ENCODE assay signal across 9 cellular contexts in genomic region chr3:186786810-186787375, GRCh38. TPM values are rescaled to one million over a fixed set of nuclear protein-coding genes. Genes with fewer than 3 reads are reported as not detected.
A peak's percentile ranks its signal among the peaks of the same experiment; 100 is the strongest.
DNase-seq lines count a peak whose midpoint lies in the region; ATAC-seq and TF ChIP-seq lines count a peak whose summit lies in the region.
"Had no signal": no experiment of that assay in that cellular context is flagged by ENCODE, and none has a peak within 500 bp of the region (broad histone marks: within the 10 kb centered on the region; RNA-seq: fewer than 3 reads in every experiment).

No MANE protein-coding gene starts in this region.

- H3K27ac Mint-ChIP-seq in activated CD4-positive, alpha-beta T cell treated with anti-CD3 and anti-CD28 coated beads for 36 hours = peak overlapping the region; percentile 100

- H3K27ac ChIP-seq in RWPE2 (ENCODE audit: poor library complexity, severe bottlenecking) = peak overlapping the region; percentile 91
- no peak overlapping the region for H3K27ac ChIP-seq in skeletal muscle tissue (ENCODE audit: low read depth, low read length)
- H3K27ac ChIP-seq in thyroid gland = peak overlapping the region in 1 of 3 donors; percentile 19

- H3K4me3 ChIP-seq in RWPE2 (ENCODE audit: severe bottlenecking) (no peak overlapping the region), skeletal muscle tissue (ENCODE audit: low read length in 3 of 3) (no peak overlapping the region), thyroid gland (replicated peaks in 1 of 3) (no peak overlapping the region)

- no peak for TF ChIP-seq POLR2A in erythroblast (IDR thresholded peaks at IDR 0.05; ENCODE audit: low read length)
- no peak for TF ChIP-seq POLR2A in thyroid gland (IDR thresholded peaks at IDR 0.05)

- CTCF ChIA-PET in activated CD4-positive, alpha-beta T cell treated with anti-CD3 and anti-CD28 coated beads for 36 hours (lab: Charles Lee) = no interaction called here

- H3K27me3 ChIP-seq in RWPE2 (ENCODE audit: insufficient read depth, poor library complexity, severe bottlenecking) (no peaks in the 10 kb centered on the region), skeletal muscle tissue (ENCODE audit: control insufficient read depth in 3 of 3, insufficient read depth in 3 of 3, low read length in 3 of 3) (no peaks in the 10 kb centered on the region), thyroid gland (no peaks in the 10 kb centered on the region)

- no peak for TF ChIP-seq CTCF in RWPE2 (IDR thresholded peaks at IDR 0.05; ENCODE audit: poor library complexity, severe bottlenecking)
- no peak for TF ChIP-seq CTCF in thyroid gland (IDR thresholded peaks at IDR 0.05)

- peaks cover 14% of the 10 kb centered on the region for H3K4me1 ChIP-seq in RWPE2 (ENCODE audit: insufficient read depth, poor library complexity, severe bottlenecking)
- H3K4me1 ChIP-seq in skeletal muscle tissue (ENCODE audit: control insufficient read depth in 3 of 3, insufficient read depth in 3 of 3, low read length in 3 of 3) = peaks cover 31 to 42% (median 32%) of the 10 kb centered on the region in 3 donors
- H3K4me1 ChIP-seq in thyroid gland = peaks cover 33 to 37% of the 10 kb centered on the region in 2 donors

- H3K9me3 ChIP-seq in RWPE2 (ENCODE audit: severe bottlenecking) (no peaks in the 10 kb centered on the region), skeletal muscle tissue (ENCODE audit: control insufficient read depth in 3 of 3, low read length in 3 of 3) (no peaks in the 10 kb centered on the region), thyroid gland (no peaks in the 10 kb centered on the region)

- intact Hi-C loops in activated CD4-positive, alpha-beta T cell treated with anti-CD3 and anti-CD28 coated beads for 36 hours (cut with DNase I, micrococcal nuclease) = loop anchor here in 1 of 2 experiments (2.0 to 5.0 kb wide), 2 partner anchors 35 to 854 kb away; no protein-coding TSS in a partner anchor
- intact Hi-C loops in thyroid gland (cut with DNase I) = no loop called here

- H3K36me3 ChIP-seq in RWPE2 (ENCODE audit: low read depth) (peaks cover 85% of the 10 kb centered on the region), skeletal muscle tissue (ENCODE audit: control insufficient read depth in 3 of 3, insufficient read depth in 3 of 3, low read length in 3 of 3) (peaks cover 52 to 63% (median 55%) of the 10 kb centered on the region in 3 donors), thyroid gland (peaks cover 55 to 61% of the 10 kb centered on the region in 2 donors)

- H3K27me3 Mint-ChIP-seq in activated CD4-positive, alpha-beta T cell treated with anti-CD3 and anti-CD28 coated beads for 36 hours = no peaks in the 10 kb centered on the region

- H3K36me3 Mint-ChIP-seq in activated CD4-positive, alpha-beta T cell treated with anti-CD3 and anti-CD28 coated beads for 36 hours (ENCODE audit: low read depth) = peaks cover 78% of the 10 kb centered on the region

- peak overlapping the region in 2 of 3 donors; percentile 1 to 52 for H3K9ac ChIP-seq in skeletal muscle tissue (ENCODE audit: low read depth in 1 of 3, low read length in 3 of 3)

- no peak for ATAC-seq in activated CD4-positive, alpha-beta T cell treated with anti-CD3 and anti-CD28 coated beads for 36 hours
- ATAC-seq in RWPE2 (ENCODE audit: low read depth) = no peak

- DNase-seq in activated CD4-positive, alpha-beta T cell treated with anti-CD3 and anti-CD28 coated beads for 36 hours = no peak
- no peak for DNase-seq in activated CD4-positive, alpha-beta T cell treated with anti-CD3 and anti-CD28 coated beads, Interleukin-2, amount 50 U/mL, for 1 hour
- DNase-seq in RWPE2 (ENCODE audit: low spot score) (no peak), erythroblast (lab: John Stamatoyannopoulos, UW) (peak; percentile 27 to 33), C1 segment of cervical spinal cord (lab: John Stamatoyannopoulos, UW) (no peak), HuH-7 (ENCODE audit: low spot score) (no peak), thyroid gland (no peak)
- DNase-seq: activated CD4-positive, CD25-positive, alpha-beta regulatory T cell treated with anti-CD3 and anti-CD28 coated beads, Interleukin-2, amount 50 U/mL, for 72 hours had no signal

- peaks cover 50% of the 10 kb centered on the region for H3K4me1 Mint-ChIP-seq in activated CD4-positive, alpha-beta T cell treated with anti-CD3 and anti-CD28 coated beads for 36 hours

- H3K4me3 Mint-ChIP-seq in activated CD4-positive, alpha-beta T cell treated with anti-CD3 and anti-CD28 coated beads for 36 hours = peak overlapping the region; percentile 100

- WGBS in thyroid gland, 2 donors = 56 to 71% methylated on average over 5 of the region's 5 CpGs

- POLR2A ChIA-PET in activated CD4-positive, alpha-beta T cell treated with anti-CD3 and anti-CD28 coated beads for 36 hours (lab: Charles Lee) = no interaction called here

- H3K9me3 Mint-ChIP-seq in activated CD4-positive, alpha-beta T cell treated with anti-CD3 and anti-CD28 coated beads for 36 hours (ENCODE audit: low read depth) = no peaks in the 10 kb centered on the region

RNA-seq across cellular contexts. Expression of gene EIF4A2, which starts 3.5 kb away (rescaled TPM):
- 100 to 1,000 TPM; 291 to 390 TPM for total RNA-seq in activated CD4-positive, alpha-beta T cell treated with anti-CD3 and anti-CD28 coated beads for 36 hours
- total RNA-seq in skeletal muscle tissue (795 TPM), thyroid gland (100 to 1,000 TPM; 356 to 655 (median 412) TPM)

RNA-seq across cellular contexts. Expression of gene RFC4, which starts 19.4 kb away (rescaled TPM):
- total RNA-seq in activated CD4-positive, alpha-beta T cell treated with anti-CD3 and anti-CD28 coated beads for 36 hours = 100 to 1,000 TPM; 128 to 130 TPM
- total RNA-seq in skeletal muscle tissue = 23.5 TPM
- total RNA-seq in thyroid gland = 10 to 100 TPM in 1 of 4 donors, 1 to 10 TPM in 3; 7.3 to 10.9 (median 7.8) TPM

RNA-seq across cellular contexts. Expression of gene ADIPOQ, which starts 55.6 kb away (rescaled TPM):
- not detected for total RNA-seq in activated CD4-positive, alpha-beta T cell treated with anti-CD3 and anti-CD28 coated beads for 36 hours
- 16.7 TPM for total RNA-seq in skeletal muscle tissue
- total RNA-seq in thyroid gland = 10 to 100 TPM in 1 of 4 donors, 1 to 10 TPM in 3; 1.6 to 13.4 (median 5.4) TPM

Comparison
In these comparisons a context has a peak if more than half of its experiments do, and no peak if none do; other contexts are left out.
1. DNase-seq: peak in erythroblast (2 of 2); none in activated CD4-positive, alpha-beta T cell treated with anti-CD3 and anti-CD28 coated beads for 36 hours (single experiment), activated CD4-positive, alpha-beta T cell treated with anti-CD3 and anti-CD28 coated beads, Interleukin-2, amount 50 U/mL, for 1 hour (single experiment), RWPE2 (single experiment), C1 segment of cervical spinal cord (0 of 14), HuH-7 (single experiment) and thyroid gland (0 of 2).